ENCODE assay signal across 1 cellular context in the genomic region with DNA sequence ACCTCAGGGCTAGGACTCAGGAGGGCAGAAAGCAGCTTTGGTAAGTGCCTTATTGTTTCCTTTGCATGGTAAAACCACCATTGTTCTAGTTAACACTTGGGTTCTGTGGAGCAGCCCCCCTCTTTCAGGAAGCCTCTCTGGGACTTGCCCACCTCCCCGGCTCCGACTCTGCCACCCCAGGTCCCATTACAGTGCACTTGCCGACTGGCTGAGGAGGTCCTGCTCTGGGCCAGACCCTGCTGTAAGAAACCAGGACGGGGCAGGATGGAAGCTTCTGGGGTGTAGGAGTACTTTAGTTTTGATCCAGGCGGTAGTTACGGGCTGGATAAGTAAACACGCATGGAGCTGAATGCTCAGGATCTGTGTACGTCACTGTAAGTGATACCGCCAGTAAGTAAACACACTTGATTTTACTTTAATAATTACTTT.
A peak's percentile ranks its signal among the peaks of the same experiment; 100 is the strongest.
TF ChIP-seq lines count a peak whose summit lies in the region.

No MANE protein-coding gene starts in this region.

TF ChIP-seq in HepG2, 621 proteins besides CTCF, POLR2A, EP300 and RAD21:
- TF ChIP-seq, protein P1, sequence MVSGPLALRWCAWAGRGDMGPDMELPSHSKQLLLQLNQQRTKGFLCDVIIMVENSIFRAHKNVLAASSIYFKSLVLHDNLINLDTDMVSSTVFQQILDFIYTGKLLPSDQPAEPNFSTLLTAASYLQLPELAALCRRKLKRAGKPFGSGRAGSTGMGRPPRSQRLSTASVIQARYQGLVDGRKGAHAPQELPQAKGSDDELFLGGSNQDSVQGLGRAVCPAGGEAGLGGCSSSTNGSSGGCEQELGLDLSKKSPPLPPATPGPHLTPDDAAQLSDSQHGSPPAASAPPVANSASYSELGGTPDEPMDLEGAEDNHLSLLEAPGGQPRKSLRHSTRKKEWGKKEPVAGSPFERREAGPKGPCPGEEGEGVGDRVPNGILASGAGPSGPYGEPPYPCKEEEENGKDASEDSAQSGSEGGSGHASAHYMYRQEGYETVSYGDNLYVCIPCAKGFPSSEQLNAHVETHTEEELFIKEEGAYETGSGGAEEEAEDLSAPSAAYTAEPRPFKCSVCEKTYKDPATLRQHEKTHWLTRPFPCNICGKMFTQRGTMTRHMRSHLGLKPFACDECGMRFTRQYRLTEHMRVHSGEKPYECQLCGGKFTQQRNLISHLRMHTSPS (CRISPR knock-in tag; IDR thresholded peaks at IDR 0.05; ENCODE audit: low read depth): no peak
- no peak for TF ChIP-seq ZNF292 (CRISPR knock-in tag; IDR thresholded peaks at IDR 0.05; ENCODE audit: borderline replicate concordance, low read depth)
- no peak for TF ChIP-seq FOXA1 (IDR thresholded peaks at IDR 0.05)
- TF ChIP-seq FOXA1 (CRISPR knock-in tag; IDR thresholded peaks at IDR 0.05): peak; percentile 55; the same call in 1 of the 2 replicates
- TF ChIP-seq ZNF446 (CRISPR knock-in tag; IDR thresholded peaks at IDR 0.05): no peak
- no peak for TF ChIP-seq SOX5 (CRISPR knock-in tag; IDR thresholded peaks at IDR 0.05; ENCODE audit: borderline replicate concordance)
- TF ChIP-seq, protein P2, sequence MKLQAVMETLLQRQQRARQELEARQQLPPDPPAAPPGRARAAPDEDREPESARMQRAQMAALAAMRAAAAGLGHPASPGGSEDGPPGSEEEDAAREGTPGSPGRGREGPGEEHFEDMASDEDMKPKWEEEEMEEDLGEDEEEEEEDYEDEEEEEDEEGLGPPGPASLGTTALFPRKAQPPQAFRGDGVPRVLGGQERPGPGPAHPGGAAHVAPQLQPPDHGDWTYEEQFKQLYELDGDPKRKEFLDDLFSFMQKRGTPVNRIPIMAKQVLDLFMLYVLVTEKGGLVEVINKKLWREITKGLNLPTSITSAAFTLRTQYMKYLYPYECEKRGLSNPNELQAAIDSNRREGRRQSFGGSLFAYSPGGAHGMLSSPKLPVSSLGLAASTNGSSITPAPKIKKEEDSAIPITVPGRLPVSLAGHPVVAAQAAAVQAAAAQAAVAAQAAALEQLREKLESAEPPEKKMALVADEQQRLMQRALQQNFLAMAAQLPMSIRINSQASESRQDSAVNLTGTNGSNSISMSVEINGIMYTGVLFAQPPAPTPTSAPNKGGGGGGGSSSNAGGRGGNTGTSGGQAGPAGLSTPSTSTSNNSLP (IDR thresholded peaks at IDR 0.05; ENCODE audit: low read depth, low read length): peak; percentile 56; the same call in 1 of the 2 replicates
- no peak for TF ChIP-seq NFE2L1 (CRISPR knock-in tag; IDR thresholded peaks at IDR 0.05; ENCODE audit: borderline replicate concordance)
- TF ChIP-seq, protein P3, sequence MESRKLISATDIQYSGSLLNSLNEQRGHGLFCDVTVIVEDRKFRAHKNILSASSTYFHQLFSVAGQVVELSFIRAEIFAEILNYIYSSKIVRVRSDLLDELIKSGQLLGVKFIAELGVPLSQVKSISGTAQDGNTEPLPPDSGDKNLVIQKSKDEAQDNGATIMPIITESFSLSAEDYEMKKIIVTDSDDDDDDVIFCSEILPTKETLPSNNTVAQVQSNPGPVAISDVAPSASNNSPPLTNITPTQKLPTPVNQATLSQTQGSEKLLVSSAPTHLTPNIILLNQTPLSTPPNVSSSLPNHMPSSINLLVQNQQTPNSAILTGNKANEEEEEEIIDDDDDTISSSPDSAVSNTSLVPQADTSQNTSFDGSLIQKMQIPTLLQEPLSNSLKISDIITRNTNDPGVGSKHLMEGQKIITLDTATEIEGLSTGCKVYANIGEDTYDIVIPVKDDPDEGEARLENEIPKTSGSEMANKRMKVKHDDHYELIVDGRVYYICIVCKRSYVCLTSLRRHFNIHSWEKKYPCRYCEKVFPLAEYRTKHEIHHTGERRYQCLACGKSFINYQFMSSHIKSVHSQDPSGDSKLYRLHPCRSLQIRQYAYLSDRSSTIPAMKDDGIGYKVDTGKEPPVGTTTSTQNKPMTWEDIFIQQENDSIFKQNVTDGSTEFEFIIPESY (CRISPR knock-in tag; IDR thresholded peaks at IDR 0.05): peak; percentile 94
- no peak for TF ChIP-seq RFX3 (CRISPR knock-in tag; IDR thresholded peaks at IDR 0.05)
- no peak for TF ChIP-seq ARNT2 (CRISPR knock-in tag; IDR thresholded peaks at IDR 0.05; ENCODE audit: low read depth)
- peak; percentile 70 for TF ChIP-seq ZBTB38 (CRISPR knock-in tag; IDR thresholded peaks at IDR 0.05)
- TF ChIP-seq ISL2 (CRISPR knock-in tag; IDR thresholded peaks at IDR 0.05): no peak
